Comparison of ENCODE assay signal across 8 cellular contexts in genomic region chr7:33932832-33933468, GRCh38. TPM values are rescaled to one million over a fixed set of nuclear protein-coding genes. Genes with fewer than 3 reads are reported as not detected.
DNase-seq lines count a peak whose midpoint lies in the region; ATAC-seq, FAIRE-seq and TF ChIP-seq lines count a peak whose summit lies in the region.

No MANE protein-coding gene starts in this region.

- peak overlapping the region; percentile 43 for H3K4me2 ChIP-seq in Loucy (ENCODE audit: low read depth, low read length, poor library complexity, severe bottlenecking)

- peak; percentile 70 for ATAC-seq in GM21717 (IDR thresholded peaks at IDR 0.05; ENCODE audit: unreplicated experiment)
- ATAC-seq in pancreas = peak; percentile 86 to 100 (median 96)

- no peaks in the 10 kb centered on the region for H4K20me1 ChIP-seq in Loucy (ENCODE audit: insufficient read depth, low read length, poor library complexity, severe bottlenecking)

- TF ChIP-seq CTCF in Loucy (conservative IDR thresholded peaks at IDR 0.05; ENCODE audit: low read length) = peak; percentile 93
- TF ChIP-seq CTCF in pancreas (IDR thresholded peaks at IDR 0.05) = peak; percentile 92 to 97 (median 96)
- peak; percentile 93 to 97 for TF ChIP-seq CTCF in tibial artery (IDR thresholded peaks at IDR 0.05)

- intact Hi-C loops in pancreas (cut with DNase I) (no loop called here), tibial artery (cut with DNase I; ENCODE audit: low total_unique reads) (loop anchor here (2.0 kb wide), 1 partner anchor 178 kb away; no protein-coding TSS in a partner anchor)

- no peaks in the 10 kb centered on the region for H3K27me3 ChIP-seq in Loucy (ENCODE audit: insufficient read depth, low read length, poor library complexity, severe bottlenecking)
- peaks cover 0 to 4% (median 0%) of the 10 kb centered on the region in 4 donors for H3K27me3 ChIP-seq in pancreas
- H3K27me3 ChIP-seq in tibial artery = no peaks in the 10 kb centered on the region

- H3K4me3 ChIP-seq in Loucy (ENCODE audit: low read length, poor library complexity, severe bottlenecking) (no peak overlapping the region), pancreas (no peak overlapping the region), tibial artery (peak overlapping the region; percentile 39 to 50)

- no peak overlapping the region for H3K27ac ChIP-seq in pancreas
- H3K27ac ChIP-seq in tibial artery = peak overlapping the region in 1 of 2 donors; percentile 25

- FAIRE-seq in pancreas (lab: Jason Lieb, UNC) = peak; percentile 87

- no peaks in the 10 kb centered on the region for H3K79me2 ChIP-seq in Loucy (ENCODE audit: insufficient read depth, low read length)

- H3F3A ChIP-seq in Loucy (ENCODE audit: low read depth) = no peaks in the 10 kb centered on the region

- H3K9me3 ChIP-seq in Loucy (ENCODE audit: insufficient read depth, low read depth, low read length) (no peaks in the 10 kb centered on the region), pancreas (no peaks in the 10 kb centered on the region), tibial artery (no peaks in the 10 kb centered on the region)

- 0 out of 2 replicates have a peak overlapping the region, but pooled peaks have one; percentile 29 for H2AFZ ChIP-seq in Loucy (ENCODE audit: low read length)

- H3K4me1 ChIP-seq in Loucy (ENCODE audit: insufficient read depth, low read length, poor library complexity, severe bottlenecking) (peaks cover 3% of the 10 kb centered on the region), pancreas (no peaks in the 10 kb centered on the region), tibial artery (peaks cover 0 to 8% (median 2%) of the 10 kb centered on the region in 4 donors)

- 13 to 16% methylated on average over 15 of the region's 15 CpGs for WGBS in pancreas, 2 donors

- H3K9me2 ChIP-seq in Loucy (replicated peaks; ENCODE audit: low read depth, low read length) = no peaks in the 10 kb centered on the region

- DNase-seq in DMS53 (lab: John Stamatoyannopoulos, UW) (peak; percentile 94), SHP77 treated with DMSO at 0.1 percent for 48 hours (lab: John Stamatoyannopoulos, UW) (peak; percentile 81), glomerular endothelial cell (ENCODE audit: extremely low read depth, low read depth, low spot score) (peak; percentile 47), pancreas (peak; percentile 51 to 89 (median 79)), tibial artery (peak; percentile 79 to 89)
- DNase-seq in activated naive CD4-positive, alpha-beta T cell (lab: John Stamatoyannopoulos, UW) = peak; percentile 8 to 27 (median 27)

- H3K36me3 ChIP-seq in Loucy (ENCODE audit: insufficient read depth, low read length) = no peaks in the 10 kb centered on the region
- H3K36me3 ChIP-seq in pancreas = no peaks in the 10 kb centered on the region
- H3K36me3 ChIP-seq in tibial artery = no peaks in the 10 kb centered on the region

- H3K9ac ChIP-seq in Loucy (ENCODE audit: low read depth, low read length, poor library complexity, severe bottlenecking) = no peak overlapping the region

RNA-seq across cellular contexts. Expression of gene BMPER, which starts 27.6 kb away (rescaled TPM):
- total RNA-seq in glomerular endothelial cell (1.2 and 2.7 TPM in 2 replicates), pancreas (1 to 10 TPM in 1 of 6 donors, under 1 TPM in 5; 0.14 to 1.6 (median 0.46) TPM)
- polyA plus RNA-seq in pancreas = under 1 TPM; 0.23 to 0.73 TPM

Comparison
In these comparisons a context has a peak if more than half of its experiments do, and no peak if none do; other contexts are left out.
1. DNase-seq: peak in every context shown above with its lines; median percentile 94 in DMS53; 84 in tibial artery; 81 in SHP77 treated with DMSO at 0.1 percent for 48 hours; 79 in pancreas; 47 in glomerular endothelial cell; 27 in activated naive CD4-positive, alpha-beta T cell.
2. H3K4me3 ChIP-seq: peak in tibial artery (2 of 2); none in Loucy (single experiment) and pancreas (0 of 4).
3. Peak in every context shown above with its lines, with median percentiles within 50 percentile points of each other: CTCF ChIP-seq.